In genomic region chr17:54902611-54903010, GRCh38 we compare ENCODE assay signal across 20 cellular contexts. TPM values are rescaled to one million over a fixed set of nuclear protein-coding genes. Genes with fewer than 3 reads are reported as not detected.
DNase-seq lines count a peak whose midpoint lies in the region; ATAC-seq and TF ChIP-seq lines count a peak whose summit lies in the region.
"Had no signal": no experiment of that assay in that cellular context is flagged by ENCODE, and none has a peak within 500 bp of the region (broad histone marks: within the 10 kb centered on the region; RNA-seq: fewer than 3 reads in every experiment).

No MANE protein-coding gene starts in this region.

- H3K9me3 Mint-ChIP-seq in MCF 10A (ENCODE audit: unreplicated experiment) (no peaks in the 10 kb centered on the region), WTC11 (no peaks in the 10 kb centered on the region), mesothelial cell of epicardium (no peaks in the 10 kb centered on the region)
- no peaks in the 10 kb centered on the region for H3K9me3 Mint-ChIP-seq in activated T-cell treated with anti-CD3 and anti-CD28 coated beads, Interleukin-2, amount 50 U/mL, for 24 hours
- H3K9me3 Mint-ChIP-seq: CD8-positive, alpha-beta memory T cell had no signal

- intact Hi-C loops in mammary epithelial cell (cut with micrococcal nuclease) (no loop called here), MCF 10A (cut with micrococcal nuclease) (no loop called here)

- TF ChIP-seq CTCF in mammary epithelial cell (conservative IDR thresholded peaks at IDR 0.05 in 1 of 2, IDR thresholded peaks at IDR 0.05 in 1 of 2; ENCODE audit: extremely low read depth in 1 of 2, insufficient read depth in 1 of 2, low read depth in 1 of 2, low read length in 2 of 2), result no peak
- no peak for TF ChIP-seq CTCF in MCF 10A (IDR thresholded peaks at IDR 0.05; ENCODE audit: unreplicated experiment)
- TF ChIP-seq CTCF in WTC11 (IDR thresholded peaks at IDR 0.05), result no peak
- TF ChIP-seq CTCF in mesothelial cell of epicardium (IDR thresholded peaks at IDR 0.05; ENCODE audit: unreplicated experiment), result no peak
- no peak for TF ChIP-seq CTCF in WERI-Rb-1 (IDR thresholded peaks at IDR 0.05; ENCODE audit: low read depth, low read length)

- no peak overlapping the region for H3K9ac ChIP-seq in mammary epithelial cell (ENCODE audit: insufficient read depth, low read length)

- no peak overlapping the region for H3K4me2 ChIP-seq in mammary epithelial cell (ENCODE audit: insufficient read depth, low read depth, low read length)

- no peak for ATAC-seq in WTC11
- ATAC-seq: Panc1 had no signal

- in situ Hi-C loops in mammary epithelial cell (cut with MboI; ENCODE audit: low sequenced_read_pairs in 2 of 2), result no loop called here
- in situ Hi-C loops in ACHN (cut with HindIII; ENCODE audit: low pct_ligation_motif_present, low pct_unique_long_range_greater_than_20kb, low sequenced_read_pairs), result no loop called here

- DNase-seq in mammary epithelial cell (no peak), MCF 10A (ENCODE audit: unreplicated experiment) (no peak), WTC11 (ENCODE audit: low spot score) (no peak), mesothelial cell of epicardium (ENCODE audit: low spot score in 2 of 2, unreplicated experiment in 2 of 2) (no peak), WERI-Rb-1 (no peak), ACHN (no peak)
- no peak for DNase-seq in activated T-cell treated with anti-CD3 and anti-CD28 coated beads, Interleukin-2, amount 50 U/mL, for 24 hours
- DNase-seq: CD8-positive, alpha-beta memory T cell; DMS153; GOT3; HCEC 1CT; Kasumi-1; MG63; NCI-H1417; NCI-H1694 treated with DMSO at 0.1 percent for 48 hours; NCI-H226; NCI-H510A treated with DMSO at 0.1 percent for 48 hours; NCI-H748 treated with DMSO at 0.1 percent for 48 hours; NK-92 treated with Interleukin-12 subunit alpha and Interleukin-12 subunit beta, amount 100 ng/mL, for 24 hours had no signal

- no peak overlapping the region for H2AFZ ChIP-seq in mammary epithelial cell (ENCODE audit: low read depth, low read length)

- H3K36me3 Mint-ChIP-seq in MCF 10A (ENCODE audit: insufficient read depth, unreplicated experiment) (peaks cover 50% of the 10 kb centered on the region), WTC11 (peaks cover 30% of the 10 kb centered on the region), mesothelial cell of epicardium (peaks cover 11% of the 10 kb centered on the region)
- no peaks in the 10 kb centered on the region for H3K36me3 Mint-ChIP-seq in activated T-cell treated with anti-CD3 and anti-CD28 coated beads, Interleukin-2, amount 50 U/mL, for 24 hours (ENCODE audit: low read depth)
- H3K36me3 Mint-ChIP-seq: CD8-positive, alpha-beta memory T cell had no signal

- H3K27ac ChIP-seq in mammary epithelial cell (ENCODE audit: insufficient read depth, low read depth, low read length) (peak overlapping the region; percentile 28), WERI-Rb-1 (no peak overlapping the region)

- H3K4me1 Mint-ChIP-seq in MCF 10A (ENCODE audit: insufficient read depth, unreplicated experiment), result peaks cover 10% of the 10 kb centered on the region
- peaks cover 33% of the 10 kb centered on the region for H3K4me1 Mint-ChIP-seq in WTC11
- H3K4me1 Mint-ChIP-seq in mesothelial cell of epicardium, result peaks cover 24% of the 10 kb centered on the region
- peaks cover 12% of the 10 kb centered on the region for H3K4me1 Mint-ChIP-seq in activated T-cell treated with anti-CD3 and anti-CD28 coated beads, Interleukin-2, amount 50 U/mL, for 24 hours (ENCODE audit: low read depth)

- POLR2A ChIA-PET in MCF 10A (lab: Yijun Ruan, JAX) (interaction anchor here (1.6 kb wide), 1 partner anchor 82 kb away, joined by 4 read pairs; no protein-coding TSS in a partner anchor), WTC11 (lab: Charles Lee) (no interaction called here)

- H3K27me3 ChIP-seq in mammary epithelial cell (ENCODE audit: insufficient read depth, low read length) (no peaks in the 10 kb centered on the region), WERI-Rb-1 (ENCODE audit: insufficient read depth, low read depth, severe bottlenecking) (no peaks in the 10 kb centered on the region)

- CTCF ChIA-PET in mammary epithelial cell (lab: Charles Lee; ENCODE audit: low non-redundant PET) (no interaction called here), MCF 10A (lab: Yijun Ruan, JAX) (interaction anchor here (1.4 kb wide), 1 partner anchor 14 kb away, joined by 4 read pairs; no protein-coding TSS in a partner anchor), WTC11 (lab: Charles Lee) (interaction anchor here (1.3 kb wide), 1 partner anchor 103 kb away, joined by 3 read pairs; no protein-coding TSS in a partner anchor)

- H3K27ac Mint-ChIP-seq in MCF 10A (ENCODE audit: low read depth, unreplicated experiment), result no peak overlapping the region
- peak overlapping the region; percentile 57; the same call in 1 of the 2 replicates for H3K27ac Mint-ChIP-seq in WTC11
- peak overlapping the region; percentile 31 for H3K27ac Mint-ChIP-seq in mesothelial cell of epicardium
- H3K27ac Mint-ChIP-seq in activated T-cell treated with anti-CD3 and anti-CD28 coated beads, Interleukin-2, amount 50 U/mL, for 24 hours, result no peak overlapping the region
- H3K27ac Mint-ChIP-seq: CD8-positive, alpha-beta memory T cell had no signal

- peaks cover 32% of the 10 kb centered on the region for H3K79me2 ChIP-seq in mammary epithelial cell (ENCODE audit: insufficient read depth, low read length)

- 64% methylated on average over 5 of the region's 5 CpGs for WGBS in mammary epithelial cell (ENCODE audit: low coverage, missing lambda C conversion rate)

- H3K27me3 Mint-ChIP-seq in MCF 10A (ENCODE audit: insufficient read depth, unreplicated experiment) (no peaks in the 10 kb centered on the region), WTC11 (ENCODE audit: low read depth) (no peaks in the 10 kb centered on the region), mesothelial cell of epicardium (ENCODE audit: low read depth) (peaks cover 22% of the 10 kb centered on the region)
- peaks cover 45% of the 10 kb centered on the region for H3K27me3 Mint-ChIP-seq in activated T-cell treated with anti-CD3 and anti-CD28 coated beads, Interleukin-2, amount 50 U/mL, for 24 hours

- H3K9me3 ChIP-seq in mammary epithelial cell (replicated peaks; ENCODE audit: insufficient read depth, low read length) (no peaks in the 10 kb centered on the region), WERI-Rb-1 (ENCODE audit: severe bottlenecking) (no peaks in the 10 kb centered on the region)
- H3K9me3 ChIP-seq: MG63 had no signal

- H3K4me3 Mint-ChIP-seq in MCF 10A (ENCODE audit: unreplicated experiment) (no peak overlapping the region), WTC11 (no peak overlapping the region), mesothelial cell of epicardium (no peak overlapping the region)
- H3K4me3 Mint-ChIP-seq in activated T-cell treated with anti-CD3 and anti-CD28 coated beads, Interleukin-2, amount 50 U/mL, for 24 hours, result no peak overlapping the region
- H3K4me3 Mint-ChIP-seq: CD8-positive, alpha-beta memory T cell had no signal

- dilution Hi-C loops in mammary epithelial cell (cut with HindIII; ENCODE audit: low sequenced_read_pairs), result no loop called here

- peaks cover 18% of the 10 kb centered on the region for H3K36me3 ChIP-seq in mammary epithelial cell (ENCODE audit: insufficient read depth, low read length)
- H3K36me3 ChIP-seq in WERI-Rb-1, result no peaks in the 10 kb centered on the region

- peaks cover 13% of the 10 kb centered on the region for H3K4me1 ChIP-seq in mammary epithelial cell (ENCODE audit: insufficient read depth, low read length)

- H4K20me1 ChIP-seq in mammary epithelial cell (ENCODE audit: insufficient read depth, low read length), result no peaks in the 10 kb centered on the region

- no peak overlapping the region for H3K4me3 ChIP-seq in mammary epithelial cell (replicated peaks in 1 of 3; ENCODE audit: insufficient read depth in 1 of 3, low read depth in 2 of 3, low read length in 3 of 3)
- H3K4me3 ChIP-seq in WERI-Rb-1 (ENCODE audit: low read depth, low read length), result no peak overlapping the region
- H3K4me3 ChIP-seq: MG63 had no signal

- BruUV-seq in mammary epithelial cell (replicated peaks; lab: Mats Ljungman, UMichigan) (no TSS peak), MCF 10A (replicated peaks; lab: Mats Ljungman, UMichigan) (no TSS peak)

TF ChIP-seq in WTC11, 78 proteins besides CTCF, POLR2A, EP300 and RAD21 (continues in another document):
- TF ChIP-seq E2F1 (CRISPR knock-in tag; IDR thresholded peaks at IDR 0.05) (no peak), ZBTB43 (CRISPR knock-in tag; IDR thresholded peaks at IDR 0.05) (no peak)

RNA-seq across cellular contexts. Expression of gene TOM1L1, which starts 2.0 kb away (rescaled TPM):
- 10 to 100 TPM; 78.0 to 93.5 TPM for total RNA-seq in mammary epithelial cell
- polyA plus RNA-seq in mammary epithelial cell, result 76.9 TPM
- 39.2 TPM for polyA minus RNA-seq in mammary epithelial cell
- total RNA-seq in MCF 10A (2022), result 123 and 157 TPM in 2 replicates
- 52.8 to 58.5 TPM (median 57.0 TPM) in 3 replicates for total RNA-seq in WTC11 (2021)
- total RNA-seq in mesothelial cell of epicardium, result 45.5 to 47.8 TPM (median 47.3 TPM) in 3 replicates
- polyA plus RNA-seq: CD8-positive, alpha-beta memory T cell had no signal

Comparison
In these comparisons a context has a peak if more than half of its experiments do, and no peak if none do; other contexts are left out.
1. H3K27ac Mint-ChIP-seq: peak in WTC11 (single experiment) and mesothelial cell of epicardium (single experiment); none in MCF 10A (single experiment) and activated T-cell treated with anti-CD3 and anti-CD28 coated beads, Interleukin-2, amount 50 U/mL, for 24 hours (single experiment).